ENCODE assay signal across 9 cellular contexts in genomic region chr2:73268368-73268830, GRCh38. TPM values are rescaled to one million over a fixed set of nuclear protein-coding genes. Genes with fewer than 3 reads are reported as not detected.
DNase-seq lines count a peak whose midpoint lies in the region; ATAC-seq and TF ChIP-seq lines count a peak whose summit lies in the region.
"Had no signal": no experiment of that assay in that cellular context is flagged by ENCODE, and none has a peak within 500 bp of the region (broad histone marks: within the 10 kb centered on the region; RNA-seq: fewer than 3 reads in every experiment).

No MANE protein-coding gene starts in this region.

- no peak overlapping the region for H2BK12ac ChIP-seq in H9 (ENCODE audit: insufficient read length, low read depth, low read length)

- H2BK20ac ChIP-seq in H9 (ENCODE audit: low read depth, low read length, poor library complexity, severe bottlenecking): no peak overlapping the region

- no peak for ATAC-seq in GM19463 (IDR thresholded peaks at IDR 0.05; ENCODE audit: unreplicated experiment)

- H3K9me3 Mint-ChIP-seq in H9: no peaks in the 10 kb centered on the region

- peaks cover 2 to 13% (median 10%) of the 10 kb centered on the region in 3 experiments; a peak in 6 of 7 replicates for H3K36me3 Mint-ChIP-seq in H9 (ENCODE audit: insufficient read depth in 1 of 3, low read depth in 3 of 3)

- no peaks in the 10 kb centered on the region for H3K36me3 ChIP-seq in ACC112 (ENCODE audit: insufficient read depth, low read length)
- H3K36me3 ChIP-seq in breast epithelium: no peaks in the 10 kb centered on the region
- no peaks in the 10 kb centered on the region for H3K36me3 ChIP-seq in mucosa of rectum (ENCODE audit: control insufficient read depth in 2 of 2, insufficient read depth in 2 of 2, low read length in 2 of 2)
- no peaks in the 10 kb centered on the region for H3K36me3 ChIP-seq in MG63

- H3K4me2 ChIP-seq in H9 (ENCODE audit: insufficient read depth, insufficient read length, low read length): peak overlapping the region; percentile 63

- no peak overlapping the region for H2BK120ac ChIP-seq in H9 (ENCODE audit: low read depth, low read length, poor library complexity, severe bottlenecking)

- no peaks in the 10 kb centered on the region for H3K79me1 ChIP-seq in H9 (ENCODE audit: insufficient read depth, low read depth, low read length, poor library complexity, severe bottlenecking)

- H3K9ac ChIP-seq in H9 (ENCODE audit: extremely low read depth, insufficient read length, low read length) (peak overlapping the region; percentile 27), mucosa of rectum (ENCODE audit: low read depth in 1 of 2, low read length in 2 of 2) (no peak overlapping the region)

- H3K14ac ChIP-seq in H9 (ENCODE audit: insufficient read depth, low read length): peak overlapping the region; percentile 14; the same call in 1 of the 2 replicates

- no peaks in the 10 kb centered on the region for H3K9me3 ChIP-seq in H9 (ENCODE audit: control insufficient read depth, low read depth, low read length)
- H3K9me3 ChIP-seq in breast epithelium: no peaks in the 10 kb centered on the region
- H3K9me3 ChIP-seq in mucosa of rectum (ENCODE audit: control insufficient read depth in 2 of 2, low read length in 2 of 2): no peaks in the 10 kb centered on the region
- H3K9me3 ChIP-seq in MG63: no peaks in the 10 kb centered on the region

- intact Hi-C loops in breast epithelium (cut with DNase I; ENCODE audit: low total_unique reads): no loop called here

- no peak overlapping the region for H3K56ac ChIP-seq in H9 (ENCODE audit: insufficient read length, low read depth, low read length)

- H4K20me1 ChIP-seq in H9 (ENCODE audit: control insufficient read depth, insufficient read depth, insufficient read length): no peaks in the 10 kb centered on the region

- no peak overlapping the region for H3T11ph ChIP-seq in H9 (ENCODE audit: low read length)

- no peak overlapping the region for H4K8ac ChIP-seq in H9 (replicated peaks; ENCODE audit: insufficient read length, low read depth, low read length)

- H3K4ac ChIP-seq in H9 (ENCODE audit: low read depth, low read length): no peak overlapping the region

- no peak overlapping the region for H3K18ac ChIP-seq in H9 (ENCODE audit: insufficient read length, low read depth, low read length)

- no peak overlapping the region for H4K5ac ChIP-seq in H9 (ENCODE audit: insufficient read length, low read depth, low read length)

- H4K91ac ChIP-seq in H9 (ENCODE audit: insufficient read length, low read depth, low read length): no peak overlapping the region

- H2BK5ac ChIP-seq in H9 (ENCODE audit: insufficient read length, low read length): no peak overlapping the region

- peak overlapping the region; percentile 64 to 74 for H3K4me3 Mint-ChIP-seq in H9

- TF ChIP-seq CTCF in H9 (conservative IDR thresholded peaks at IDR 0.05) (no peak), breast epithelium (IDR thresholded peaks at IDR 0.05) (no peak)

- H3K27ac ChIP-seq in ACC112 (ENCODE audit: low read depth, low read length) (no peak overlapping the region), H9 (ENCODE audit: insufficient read length, low read depth, low read length) (no peak overlapping the region), breast epithelium (peak overlapping the region in 1 of 2 donors; percentile 38), mucosa of rectum (ENCODE audit: low read depth in 2 of 2, low read length in 2 of 2) (no peak overlapping the region)

- H3K27me3 ChIP-seq in ACC112 (ENCODE audit: insufficient read depth, low read length): peaks cover 10% of the 10 kb centered on the region
- H3K27me3 ChIP-seq in H9 (ENCODE audit: insufficient read depth, low read length): no peaks in the 10 kb centered on the region; the same call in 1 of the 2 replicates
- no peaks in the 10 kb centered on the region for H3K27me3 ChIP-seq in breast epithelium
- peaks cover 0 to 2% of the 10 kb centered on the region in 2 donors for H3K27me3 ChIP-seq in mucosa of rectum (ENCODE audit: control insufficient read depth in 2 of 2, insufficient read depth in 2 of 2, low read length in 2 of 2)
- H3K27me3 ChIP-seq in MG63: no peaks in the 10 kb centered on the region

- H2BK15ac ChIP-seq in H9 (ENCODE audit: low read depth, low read length): no peak overlapping the region

- WGBS in H9 (ENCODE audit: extremely low coverage, insufficient read length, low lambda C conversion rate): no CpG with 5 or more reads among the region's 14 CpGs

- H3K4me1 Mint-ChIP-seq in H9: peaks cover 9 to 24% of the 10 kb centered on the region in 2 experiments

- no peak overlapping the region for H3K27ac Mint-ChIP-seq in H9

- H3K79me2 ChIP-seq in ACC112 (ENCODE audit: control insufficient read depth, insufficient read depth, low read length, unreplicated experiment): no peaks in the 10 kb centered on the region
- H3K79me2 ChIP-seq in H9 (ENCODE audit: insufficient read depth, low read length): no peaks in the 10 kb centered on the region

- no peak overlapping the region for H2AFZ ChIP-seq in ACC112 (ENCODE audit: low read length, unreplicated experiment)
- H2AFZ ChIP-seq in H9 (ENCODE audit: low read length): no peak overlapping the region

- peak overlapping the region; percentile 56; the same call in 1 of the 2 replicates for H3K4me3 ChIP-seq in ACC112 (ENCODE audit: low read depth, low read length)
- H3K4me3 ChIP-seq in breast epithelium: peak overlapping the region in 2 of 3 donors; percentile 52 to 70
- H3K4me3 ChIP-seq in mucosa of rectum (ENCODE audit: low read length in 2 of 2): peak overlapping the region; percentile 22 to 56
- no peak overlapping the region for H3K4me3 ChIP-seq in MG63

- no peak overlapping the region for H2AK5ac ChIP-seq in H9 (ENCODE audit: insufficient read length, low read length)

- H3K23ac ChIP-seq in H9 (ENCODE audit: insufficient read length, low read depth, low read length): no peak overlapping the region

- H3K27me3 Mint-ChIP-seq in H9 (ENCODE audit: low read depth): peaks cover 44% of the 10 kb centered on the region

- no peak for DNase-seq in H9
- DNase-seq in breast epithelium (ENCODE audit: low spot score in 2 of 2): no peak
- DNase-seq in cortex of kidney (lab: John Stamatoyannopoulos, UW): no peak
- no peak for DNase-seq in hippocampal formation (lab: John Stamatoyannopoulos, UW)
- DNase-seq in MG63: no peak
- DNase-seq: SIG-M5 had no signal

- no peaks in the 10 kb centered on the region for H3K4me1 ChIP-seq in ACC112 (ENCODE audit: control insufficient read depth, insufficient read depth, low read length, unreplicated experiment)
- peaks cover 3% of the 10 kb centered on the region; the same call in 1 of the 2 replicates for H3K4me1 ChIP-seq in H9 (ENCODE audit: insufficient read depth, low read length)
- H3K4me1 ChIP-seq in breast epithelium: peaks cover 0 to 5% of the 10 kb centered on the region in 2 donors
- H3K4me1 ChIP-seq in mucosa of rectum (ENCODE audit: control insufficient read depth in 2 of 2, insufficient read depth in 2 of 2, low read length in 2 of 2): peaks cover 5 to 8% of the 10 kb centered on the region in 2 donors

- no peak for TF ChIP-seq POLR2A in breast epithelium (IDR thresholded peaks at IDR 0.05)

- peaks cover 9% of the 10 kb centered on the region for H3K23me2 ChIP-seq in H9 (ENCODE audit: insufficient read length, low read depth, low read length, poor library complexity, severe bottlenecking)

RNA-seq across cellular contexts. Expression of gene FBXO41, which starts 15.9 kb away (rescaled TPM):
- 15.4 and 16.2 TPM in 2 replicates for total RNA-seq in H9 (2021)
- 1 to 10 TPM; 1.6 to 4.0 (median 3.9) TPM for total RNA-seq in breast epithelium
- total RNA-seq in MG63 (2014; rRNA removed; shearing (Covaris generic); ENCODE audit: low replicate concordance): 0.32 and 1.4 TPM in 2 replicates

RNA-seq across cellular contexts. Expression of gene EGR4, which starts 24.9 kb away (rescaled TPM):
- total RNA-seq in H9 (2021): 0.85 and 1.2 TPM in 2 replicates
- not detected for total RNA-seq in breast epithelium
- not detected in 2 replicates for total RNA-seq in MG63 (2014; rRNA removed; shearing (Covaris generic); ENCODE audit: low replicate concordance)

RNA-seq across cellular contexts. Expression of gene CCT7, which starts 34.3 kb away (rescaled TPM):
- total RNA-seq in H9 (2021) (500 and 529 TPM in 2 replicates), breast epithelium (100 to 1,000 TPM; 180 to 223 (median 187) TPM)
- 891 and 917 TPM in 2 replicates for total RNA-seq in MG63 (2014; rRNA removed; shearing (Covaris generic); ENCODE audit: low replicate concordance)

RNA-seq across cellular contexts. Expression of gene PRADC1, which starts 35.4 kb away (rescaled TPM):
- total RNA-seq in H9 (2021): 9.6 and 11.1 TPM in 2 replicates
- 10 to 100 TPM; 21.6 to 49.6 (median 25.6) TPM for total RNA-seq in breast epithelium
- total RNA-seq in MG63 (2014; rRNA removed; shearing (Covaris generic); ENCODE audit: low replicate concordance): 30.0 and 35.7 TPM in 2 replicates

RNA-seq across cellular contexts. Expression of gene SMYD5, which starts 54.4 kb away (rescaled TPM):
- total RNA-seq in H9 (2021) (41.7 and 45.2 TPM in 2 replicates), breast epithelium (10 to 100 TPM; 14.1 to 21.6 (median 18.3) TPM)
- total RNA-seq in MG63 (2014; rRNA removed; shearing (Covaris generic); ENCODE audit: low replicate concordance): 26.2 and 57.3 TPM in 2 replicates
